Comparison of ENCODE assay signal across 8 cellular contexts in the genomic region with DNA sequence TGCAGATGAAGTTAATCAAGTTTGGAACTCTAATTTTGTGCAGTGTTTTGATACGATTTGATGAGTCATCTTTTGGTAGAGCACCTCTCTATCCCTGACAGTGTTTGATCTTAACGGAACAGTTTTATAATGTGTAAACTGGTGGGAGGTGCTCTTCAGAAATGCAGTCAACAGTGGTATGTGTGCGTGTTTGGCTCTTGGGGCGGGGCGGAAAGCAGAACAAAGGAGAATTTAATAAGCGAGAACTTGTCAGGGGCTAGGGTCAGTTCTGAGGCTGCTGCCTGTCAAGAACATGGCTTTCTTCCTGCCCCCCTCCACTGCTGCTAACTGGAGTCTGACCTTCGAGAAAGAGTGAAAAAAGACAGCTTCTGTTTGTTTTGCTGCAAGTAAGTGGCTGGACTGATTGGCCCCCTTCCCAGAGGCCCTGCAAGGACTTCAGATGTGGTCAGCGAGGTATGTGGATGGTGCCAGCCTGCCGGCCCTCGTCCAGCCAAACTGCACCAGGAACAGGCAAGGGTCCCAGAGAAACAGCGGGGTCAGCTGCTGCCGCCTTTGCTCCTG. TPM values are rescaled to one million over a fixed set of nuclear protein-coding genes. Genes with fewer than 3 reads are reported as not detected.
DNase-seq lines count a peak whose midpoint lies in the region; ATAC-seq and TF ChIP-seq lines count a peak whose summit lies in the region.

No MANE protein-coding gene starts in this region.

- no peaks in the 10 kb centered on the region for H3K9me3 ChIP-seq in CD4-positive, CD25-positive, alpha-beta regulatory T cell (ENCODE audit: control insufficient read depth in 2 of 2, low read length in 2 of 2)
- H3K9me3 ChIP-seq in A673 (ENCODE audit: low read depth, low read length, poor library complexity, severe bottlenecking), result no peaks in the 10 kb centered on the region

- H3K27me3 Mint-ChIP-seq in CD4-positive, CD25-positive, alpha-beta regulatory T cell, result no peaks in the 10 kb centered on the region
- H3K27me3 Mint-ChIP-seq in activated naive CD8-positive, alpha-beta T cell, result no peaks in the 10 kb centered on the region

- ATAC-seq in CD4-positive, CD25-positive, alpha-beta regulatory T cell (ENCODE audit: low read depth in 2 of 2), result peak; percentile 63 to 66
- ATAC-seq in left cardiac atrium (peak; percentile 70 to 79), sciatic nerve (peak; percentile 74)

- no peaks in the 10 kb centered on the region for H3K36me3 ChIP-seq in CD4-positive, CD25-positive, alpha-beta regulatory T cell (ENCODE audit: control insufficient read depth, insufficient read depth, low read length)
- H3K36me3 ChIP-seq in A673 (ENCODE audit: insufficient read depth, low read length, poor library complexity, severe bottlenecking), result peaks cover 42% of the 10 kb centered on the region

- peak overlapping the region; percentile 35 to 85 (median 54) for H3K4me3 Mint-ChIP-seq in CD4-positive, CD25-positive, alpha-beta regulatory T cell
- H3K4me3 Mint-ChIP-seq in activated naive CD8-positive, alpha-beta T cell, result peak overlapping the region; percentile 69

- intact Hi-C loops in left cardiac atrium (cut with DNase I) (no loop called here), sciatic nerve (cut with DNase I) (no loop called here), posterior vena cava (cut with DNase I) (no loop called here), A673 (cut with micrococcal nuclease; ENCODE audit: unreplicated experiment) (no loop called here)

- H3K4me1 Mint-ChIP-seq in CD4-positive, CD25-positive, alpha-beta regulatory T cell, result peaks cover 7 to 65% (median 44%) of the 10 kb centered on the region in 4 donors
- H3K4me1 Mint-ChIP-seq in activated naive CD8-positive, alpha-beta T cell (ENCODE audit: low read depth), result peaks cover 75% of the 10 kb centered on the region

- TF ChIP-seq CTCF in A673 (conservative IDR thresholded peaks at IDR 0.05; ENCODE audit: low read depth, low read length), result no peak

- peaks cover 55% of the 10 kb centered on the region for H3K4me1 ChIP-seq in CD4-positive, CD25-positive, alpha-beta regulatory T cell (ENCODE audit: control insufficient read depth, insufficient read depth, low read length, poor library complexity, severe bottlenecking)
- no peaks in the 10 kb centered on the region for H3K4me1 ChIP-seq in A673 (ENCODE audit: insufficient read depth, low read length, poor library complexity, severe bottlenecking)

- H3K27me3 ChIP-seq in CD4-positive, CD25-positive, alpha-beta regulatory T cell (ENCODE audit: control insufficient read depth, insufficient read depth, low read length), result no peaks in the 10 kb centered on the region
- H3K27me3 ChIP-seq in A673 (replicated peaks; ENCODE audit: insufficient read depth, low read depth, low read length, poor library complexity), result no peaks in the 10 kb centered on the region

- peak overlapping the region; percentile 74 for H3K27ac ChIP-seq in CD4-positive, CD25-positive, alpha-beta regulatory T cell (ENCODE audit: insufficient read depth, low read length, poor library complexity, severe bottlenecking)
- no peak overlapping the region for H3K27ac ChIP-seq in A673 (ENCODE audit: low read depth, low read length, poor library complexity, severe bottlenecking)

- peak overlapping the region; percentile 82 to 93 (median 91) for H3K27ac Mint-ChIP-seq in CD4-positive, CD25-positive, alpha-beta regulatory T cell
- H3K27ac Mint-ChIP-seq in activated naive CD8-positive, alpha-beta T cell, result peak overlapping the region; percentile 98

- DNase-seq in CD4-positive, CD25-positive, alpha-beta regulatory T cell, result peak; percentile 28 to 88 (median 68)
- DNase-seq in RPMI7951 (ENCODE audit: low read depth), result peak; percentile 90
- peak; percentile 57 for DNase-seq in left cardiac atrium
- DNase-seq in sciatic nerve (ENCODE audit: low spot score), result no peak
- DNase-seq in posterior vena cava (ENCODE audit: low spot score), result no peak
- DNase-seq in COR-L47 (lab: John Stamatoyannopoulos, UW), result no peak
- DNase-seq in A673 (ENCODE audit: low spot score), result no peak

- no peaks in the 10 kb centered on the region for H3K9me3 Mint-ChIP-seq in CD4-positive, CD25-positive, alpha-beta regulatory T cell
- H3K9me3 Mint-ChIP-seq in activated naive CD8-positive, alpha-beta T cell (ENCODE audit: low read depth), result no peaks in the 10 kb centered on the region

- CTCF ChIA-PET in A673 (lab: Charles Lee), result no interaction called here

- BruUV-seq in A673 (replicated peaks; lab: Mats Ljungman, UMichigan), result no TSS peak

- POLR2A ChIA-PET in A673 (lab: Charles Lee; ENCODE audit: low non-redundant PET), result interaction anchor here (0.6 kb wide), 1 partner anchor 29 kb away, joined by 7 read pairs; no protein-coding TSS in a partner anchor

- H3K36me3 Mint-ChIP-seq in CD4-positive, CD25-positive, alpha-beta regulatory T cell, result peaks cover 13% of the 10 kb centered on the region
- H3K36me3 Mint-ChIP-seq in activated naive CD8-positive, alpha-beta T cell, result peaks cover 14% of the 10 kb centered on the region

- H3K4me3 ChIP-seq in CD4-positive, CD25-positive, alpha-beta regulatory T cell (ENCODE audit: low read depth, low read length), result peak overlapping the region; percentile 75
- no peak overlapping the region for H3K4me3 ChIP-seq in A673 (ENCODE audit: low read depth, low read length, poor library complexity, severe bottlenecking)

RNA-seq across cellular contexts. Expression of gene BBC3, which starts 40.8 kb away (rescaled TPM):
- 21.2 TPM for total RNA-seq in CD4-positive, CD25-positive, alpha-beta regulatory T cell
- 1 to 10 TPM; 4.2 to 6.7 (median 5.4) TPM for polyA plus RNA-seq in CD4-positive, CD25-positive, alpha-beta regulatory T cell
- total RNA-seq in RPMI7951 (2014; rRNA removed; shearing (Covaris generic)), result 1.8 and 2.2 TPM in 2 replicates
- total RNA-seq in left cardiac atrium (1 to 10 TPM; 2.9 to 4.1 TPM), sciatic nerve (5.4 TPM), posterior vena cava (1 to 10 TPM; 3.7 to 4.2 TPM), A673 (2021) (2.7 and 3.7 TPM in 2 replicates)

RNA-seq across cellular contexts. Expression of gene SAE1, which starts 59.6 kb away (rescaled TPM):
- 45.5 TPM for total RNA-seq in CD4-positive, CD25-positive, alpha-beta regulatory T cell
- 100 to 1,000 TPM; 106 to 127 (median 115) TPM for polyA plus RNA-seq in CD4-positive, CD25-positive, alpha-beta regulatory T cell
- 251 and 272 TPM in 2 replicates for total RNA-seq in RPMI7951 (2014; rRNA removed; shearing (Covaris generic))
- total RNA-seq in left cardiac atrium, result 10 to 100 TPM; 50.1 to 54.7 TPM
- total RNA-seq in sciatic nerve, result 41.8 TPM
- 10 to 100 TPM; 55.9 to 57.4 TPM for total RNA-seq in posterior vena cava
- 302 and 314 TPM in 2 replicates for total RNA-seq in A673 (2021)

Comparison
In these comparisons a context has a peak if more than half of its experiments do, and no peak if none do; other contexts are left out.
1. DNase-seq: peak in CD4-positive, CD25-positive, alpha-beta regulatory T cell (3 of 3), RPMI7951 (single experiment) and left cardiac atrium (single experiment); none in sciatic nerve (single experiment), posterior vena cava (single experiment), COR-L47 (single experiment) and A673 (single experiment).
2. Peak in every context shown above with its lines, with median percentiles within 50 percentile points of each other: ATAC-seq.